In genomic region chr7:138738551-138739335, GRCh38 we compare ENCODE assay signal across 9 cellular contexts. TPM values are rescaled to one million over a fixed set of nuclear protein-coding genes. Genes with fewer than 3 reads are reported as not detected.
DNase-seq lines count a peak whose midpoint lies in the region; ATAC-seq and TF ChIP-seq lines count a peak whose summit lies in the region.
"Had no signal": no experiment of that assay in that cellular context is flagged by ENCODE, and none has a peak within 500 bp of the region (broad histone marks: within the 10 kb centered on the region; RNA-seq: fewer than 3 reads in every experiment).

No MANE protein-coding gene starts in this region.

- no peaks in the 10 kb centered on the region for H3K9me3 ChIP-seq in adipocyte (ENCODE audit: control insufficient read depth, low read length)
- no peaks in the 10 kb centered on the region for H3K9me3 ChIP-seq in left ventricle myocardium inferior (replicated peaks)

- ATAC-seq in HG02763 (IDR thresholded peaks at IDR 0.05; ENCODE audit: unreplicated experiment) (peak; percentile 87), T-cell (replicated peaks in 1 of 4) (peak; percentile 87 to 96 (median 88)), HG03045 (IDR thresholded peaks at IDR 0.05; ENCODE audit: unreplicated experiment) (no peak)

- POLR2A ChIA-PET in T-cell (lab: Charles Lee) = no interaction called here

- H3K27ac ChIP-seq in left ventricle myocardium inferior (replicated peaks) = no peak overlapping the region

- no peaks in the 10 kb centered on the region for H3K36me3 Mint-ChIP-seq in T-cell

- peaks cover 2% of the 10 kb centered on the region for H3K27me3 ChIP-seq in adipocyte (replicated peaks; ENCODE audit: control insufficient read depth, insufficient read depth, low read length)
- no peaks in the 10 kb centered on the region for H3K27me3 ChIP-seq in left ventricle myocardium inferior (ENCODE audit: low read depth)

- DNase-seq in NCI-H1694 (lab: John Stamatoyannopoulos, UW) (peak; percentile 92), T-cell (peak; percentile 66 to 88 (median 78)), adipocyte (ENCODE audit: low read depth) (peak; percentile 91), left ventricle myocardium inferior (peak; percentile 78), retina (peak; percentile 89)

- H3K9me3 Mint-ChIP-seq in T-cell = peaks cover 0 to 4% (median 2%) of the 10 kb centered on the region in 3 donors

- no peak overlapping the region for H3K4me3 Mint-ChIP-seq in T-cell

- H3K27me3 Mint-ChIP-seq in T-cell = no peaks in the 10 kb centered on the region

- H3K4me1 Mint-ChIP-seq in T-cell = peaks cover 0 to 10% (median 9%) of the 10 kb centered on the region in 3 donors

- intact Hi-C loops in left ventricle myocardium inferior (cut with micrococcal nuclease) = loop anchor here (5.0 kb wide), 1 partner anchor 576 kb away; no protein-coding TSS in a partner anchor

- H3K36me3 ChIP-seq in adipocyte (ENCODE audit: control insufficient read depth, insufficient read depth, low read length, severe bottlenecking) (no peaks in the 10 kb centered on the region), left ventricle myocardium inferior (no peaks in the 10 kb centered on the region)

- no peak overlapping the region for H3K9ac ChIP-seq in adipocyte (ENCODE audit: low read length)

- CTCF ChIA-PET in T-cell (lab: Charles Lee) = interaction anchor here (0.5 to 2.7 kb wide), 32 partner anchors 9 to 837 kb away, joined by 3 to 95 read pairs (median 4); no protein-coding TSS in a partner anchor

- TF ChIP-seq CTCF in GM12875 (IDR thresholded peaks at IDR 0.05; ENCODE audit: borderline replicate concordance, insufficient read depth, low read depth, low read length) (peak; percentile 89), left ventricle myocardium inferior (IDR thresholded peaks at IDR 0.05; ENCODE audit: borderline replicate concordance) (peak; percentile 92)

- H3K27ac Mint-ChIP-seq in T-cell = no peak overlapping the region

- H3K4me1 ChIP-seq in adipocyte (ENCODE audit: control insufficient read depth, insufficient read depth, low read length) = no peaks in the 10 kb centered on the region
- H3K4me1 ChIP-seq in left ventricle myocardium inferior = no peaks in the 10 kb centered on the region

- H3K4me3 ChIP-seq in GM12875 (ENCODE audit: low read depth, low read length) = no peak overlapping the region
- no peak overlapping the region for H3K4me3 ChIP-seq in adipocyte (ENCODE audit: low read length)
- no peak overlapping the region for H3K4me3 ChIP-seq in left ventricle myocardium inferior

RNA-seq across cellular contexts. Expression of gene SVOPL, which starts 37.6 kb away (rescaled TPM):
- total RNA-seq in T-cell (1 to 10 TPM in 1 of 5 donors, not detected in 4; 1.2 TPM), left ventricle myocardium inferior (not detected)

RNA-seq across cellular contexts. Expression of gene TMEM213, which starts 59.1 kb away (rescaled TPM):
- total RNA-seq in T-cell = not detected
- total RNA-seq in left ventricle myocardium inferior = not detected
- total RNA-seq: temporal lobe had no signal

RNA-seq across cellular contexts. Expression of gene ATP6V0A4, which starts 59.3 kb away (rescaled TPM):
- not detected for total RNA-seq in T-cell
- not detected for total RNA-seq in left ventricle myocardium inferior
